In genomic region chr19:13951799-13952153, GRCh38 we compare ENCODE assay signal across 8 cellular contexts. TPM values are rescaled to one million over a fixed set of nuclear protein-coding genes. Genes with fewer than 3 reads are reported as not detected.
DNase-seq lines count a peak whose midpoint lies in the region; ATAC-seq and TF ChIP-seq lines count a peak whose summit lies in the region.

No MANE protein-coding gene starts in this region.

- TF ChIP-seq CTCF in IMR-90 (conservative IDR thresholded peaks at IDR 0.05; ENCODE audit: low read depth, low read length) (no peak), dorsolateral prefrontal cortex (IDR thresholded peaks at IDR 0.05 in 54 of 56, conservative IDR thresholded peaks at IDR 0.05 in 2 of 56; ENCODE audit: low read depth in 1 of 56, partially characterized antibody in 56 of 56) (peak in 1 of 56 donors; percentile 26), progenitor cell of endocrine pancreas (IDR thresholded peaks at IDR 0.05; ENCODE audit: unreplicated experiment) (no peak)

- peak overlapping the region; percentile 88 for H3K27ac Mint-ChIP-seq in progenitor cell of endocrine pancreas

- peak overlapping the region; percentile 86 for H3K4me3 Mint-ChIP-seq in progenitor cell of endocrine pancreas (ENCODE audit: low read depth)

- H3K36me3 ChIP-seq in IMR-90 (ENCODE audit: control insufficient read depth, insufficient read depth, low read length), result peaks cover 17% of the 10 kb centered on the region

- no peak overlapping the region for H3K14ac ChIP-seq in IMR-90 (replicated peaks; ENCODE audit: low read depth, low read length)

- H3K79me1 ChIP-seq in IMR-90 (ENCODE audit: low read depth in 1 of 2, low read length in 2 of 2), result peaks cover 13 to 31% of the 10 kb centered on the region in 2 experiments

- 18% methylated on average over 14 of the region's 20 CpGs; no CpG with 5 or more reads in 1 of the 2 experiments for WGBS in IMR-90 (ENCODE audit: extremely low coverage in 2 of 2, insufficient read length in 1 of 2), 2 experiments

- TF ChIP-seq POLR2A in IMR-90 (IDR thresholded peaks at IDR 0.05; ENCODE audit: low read depth, low read length), result no peak; the same call in 1 of the 2 replicates

- DNase-seq in IMR-90, result no peak
- DNase-seq in dorsolateral prefrontal cortex, result no peak
- no peak for DNase-seq in progenitor cell of endocrine pancreas (ENCODE audit: low spot score, unreplicated experiment)
- DNase-seq in NK-92 (lab: John Stamatoyannopoulos, UW; ENCODE audit: unreplicated experiment), result no peak
- no peak for DNase-seq in stimulated activated CD4-positive, alpha-beta T cell treated with anti-CD3 and anti-CD28 coated beads, Interleukin-4, amount 100 ng/mL, for 4 hours
- DNase-seq in dedifferentiated amniotic fluid mesenchymal stem cell (ENCODE audit: extremely low spot score), result no peak

- H3K4me1 ChIP-seq in IMR-90 (ENCODE audit: control insufficient read depth, insufficient read depth, low read length), result peaks cover 3% of the 10 kb centered on the region; the same call in 1 of the 2 replicates

- H2BK120ac ChIP-seq in IMR-90 (ENCODE audit: low read depth, low read length), result no peak overlapping the region

- 0 out of 2 replicates have a peak, but pooled peaks cover 4% of the 10 kb centered on the region for H3K9me1 ChIP-seq in IMR-90 (ENCODE audit: insufficient read depth, low read length)

- no peak overlapping the region for H3K9ac ChIP-seq in IMR-90 (ENCODE audit: low read depth, low read length)

- H3K56ac ChIP-seq in IMR-90 (ENCODE audit: extremely low read depth, insufficient read depth, low read length), result no peak overlapping the region

- H3K4me3 ChIP-seq in IMR-90 (ENCODE audit: insufficient read depth, low read depth, low read length), result peak overlapping the region; percentile 55
- H3K4me3 ChIP-seq in dorsolateral prefrontal cortex, result peak overlapping the region; percentile 40 to 86 (median 76)

- peaks cover 5% of the 10 kb centered on the region for H3K4me1 Mint-ChIP-seq in progenitor cell of endocrine pancreas (ENCODE audit: low read depth)

- peak overlapping the region; percentile 83 for H2AK9ac ChIP-seq in IMR-90 (replicated peaks; ENCODE audit: low read depth, low read length, poor library complexity)

- no peaks in the 10 kb centered on the region for H3K27me3 Mint-ChIP-seq in progenitor cell of endocrine pancreas

- ATAC-seq in GM18519 (IDR thresholded peaks at IDR 0.05; ENCODE audit: low FRiP score, unreplicated experiment) (peak; percentile 5), IMR-90 (ENCODE audit: low read depth) (no peak), HG02885 (IDR thresholded peaks at IDR 0.05; ENCODE audit: poor library complexity, unreplicated experiment) (no peak)

- TF ChIP-seq RAD21 in IMR-90 (IDR thresholded peaks at IDR 0.05; ENCODE audit: low read length), result no peak

- no peak overlapping the region for H2AK5ac ChIP-seq in IMR-90 (ENCODE audit: low read depth, low read length)

- intact Hi-C loops in IMR-90 (cut with micrococcal nuclease), result loop anchor here (2.0 kb wide), 1 partner anchor 71 kb away; no protein-coding TSS in a partner anchor
- intact Hi-C loops in dorsolateral prefrontal cortex (cut with DNase I), result loop anchor here (5.0 to 10.0 kb wide), 4 partner anchors 53 to 121 kb away; partner anchors contain the start of genes RFX1 (in 2 of the 2) and MISP3 (in 1 of the 2)

- H3K27ac ChIP-seq in IMR-90 (ENCODE audit: insufficient read depth, low read length), result no peak overlapping the region
- H3K27ac ChIP-seq in dorsolateral prefrontal cortex, result peak overlapping the region in 36 of 59 donors; percentile 22 to 94 (median 64)

- dilution Hi-C loops in IMR-90 (cut with HindIII; ENCODE audit: low sequenced_read_pairs, unreplicated experiment), result no loop called here

- H3K36me3 Mint-ChIP-seq in progenitor cell of endocrine pancreas (ENCODE audit: insufficient read depth), result no peaks in the 10 kb centered on the region

- in situ Hi-C loops in IMR-90 (cut with MboI; ENCODE audit: low sequenced_read_pairs), result no loop called here

- H4K20me1 ChIP-seq in IMR-90 (ENCODE audit: insufficient read depth, low read length), result peaks cover 12% of the 10 kb centered on the region

- H4K8ac ChIP-seq in IMR-90 (ENCODE audit: low read depth in 2 of 2, low read length in 2 of 2), result peak overlapping the region in 1 of 2 experiments; percentile 74; a peak in 2 of 4 replicates

- H3K4me2 ChIP-seq in IMR-90 (ENCODE audit: low read depth, low read length), result peak overlapping the region; percentile 84

- peak overlapping the region; percentile 99 for H2AFZ ChIP-seq in IMR-90 (replicated peaks; ENCODE audit: low read length, poor library complexity)

- no peak overlapping the region for H3K23ac ChIP-seq in IMR-90 (ENCODE audit: low read depth, low read length)

- no peak overlapping the region for H4K5ac ChIP-seq in IMR-90 (ENCODE audit: low read depth, low read length)

- POLR2A ChIA-PET in IMR-90 (lab: Charles Lee; ENCODE audit: unreplicated experiment), result no interaction called here

- CTCF ChIA-PET in IMR-90 (lab: Yijun Ruan, JAX), result interaction anchor here (1.1 to 2.4 kb wide), 2 partner anchors 9 to 13 kb away, joined by 6 to 8 read pairs; partner anchors contain the start of gene PODNL1

- no peak overlapping the region for H3K4ac ChIP-seq in IMR-90 (ENCODE audit: low read depth, low read length)

- no peaks in the 10 kb centered on the region for H3K9me3 ChIP-seq in IMR-90 (ENCODE audit: control insufficient read depth, insufficient read depth, low read length)

- no TSS peak for BruUV-seq in IMR-90 (replicated peaks; lab: Mats Ljungman, UMichigan)

- H2BK5ac ChIP-seq in IMR-90 (ENCODE audit: low read depth, low read length, poor library complexity, severe bottlenecking), result no peak overlapping the region

- no peak overlapping the region for H2BK15ac ChIP-seq in IMR-90 (ENCODE audit: low read depth, low read length)

- no peak overlapping the region for H2BK20ac ChIP-seq in IMR-90 (ENCODE audit: low read depth, low read length)

- no peak overlapping the region for H4K91ac ChIP-seq in IMR-90 (ENCODE audit: insufficient read depth, low read depth, low read length)

- H3K18ac ChIP-seq in IMR-90 (ENCODE audit: low read depth, low read length), result no peak overlapping the region

- no peaks in the 10 kb centered on the region for H3K27me3 ChIP-seq in IMR-90 (ENCODE audit: control insufficient read depth, insufficient read depth, low read length)
- no peaks in the 10 kb centered on the region for H3K27me3 ChIP-seq in dorsolateral prefrontal cortex

- H3K9me3 Mint-ChIP-seq in progenitor cell of endocrine pancreas (ENCODE audit: low read depth), result no peaks in the 10 kb centered on the region

TF ChIP-seq in IMR-90, 13 proteins besides CTCF, POLR2A, EP300 and RAD21 (continues in another document):
- TF ChIP-seq BHLHE40 (IDR thresholded peaks at IDR 0.05; ENCODE audit: low read depth, low read length), result no peak
- TF ChIP-seq, protein P1, sequence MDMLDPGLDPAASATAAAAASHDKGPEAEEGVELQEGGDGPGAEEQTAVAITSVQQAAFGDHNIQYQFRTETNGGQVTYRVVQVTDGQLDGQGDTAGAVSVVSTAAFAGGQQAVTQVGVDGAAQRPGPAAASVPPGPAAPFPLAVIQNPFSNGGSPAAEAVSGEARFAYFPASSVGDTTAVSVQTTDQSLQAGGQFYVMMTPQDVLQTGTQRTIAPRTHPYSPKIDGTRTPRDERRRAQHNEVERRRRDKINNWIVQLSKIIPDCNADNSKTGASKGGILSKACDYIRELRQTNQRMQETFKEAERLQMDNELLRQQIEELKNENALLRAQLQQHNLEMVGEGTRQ (IDR thresholded peaks at IDR 0.05; ENCODE audit: low read depth, low read length), result no peak
- no peak for TF ChIP-seq RFX5 (IDR thresholded peaks at IDR 0.05; ENCODE audit: low read depth, low read length)

RNA-seq across cellular contexts. Expression of gene DCAF15, which starts 0.5 kb away (rescaled TPM):
- 6.8 and 7.5 TPM in 2 replicates for total RNA-seq in IMR-90 (2012; rRNA removed)
- polyA plus RNA-seq in IMR-90 (2012; rRNA removed), result 31.0 and 31.9 TPM in 2 replicates
- 12.6 and 27.6 TPM in 2 replicates for polyA plus RNA-seq in IMR-90 (2012; cell fraction: cytosol; rRNA removed)
- polyA plus RNA-seq in IMR-90 (2012; cell fraction: nucleus; rRNA removed; ENCODE audit: low replicate concordance), result 116 and 298 TPM in 2 replicates
- total RNA-seq in dorsolateral prefrontal cortex, result 10 to 100 TPM; 12.2 to 26.7 (median 17.6) TPM
- 57.3 and 65.5 TPM in 2 replicates for total RNA-seq in progenitor cell of endocrine pancreas

RNA-seq across cellular contexts. Expression of gene PODNL1, which starts 13.6 kb away (rescaled TPM):
- under 0.01 TPM in 2 replicates for total RNA-seq in IMR-90 (2012; rRNA removed)
- 2.3 and 2.4 TPM in 2 replicates for polyA plus RNA-seq in IMR-90 (2012; rRNA removed)
- polyA plus RNA-seq in IMR-90 (2012; cell fraction: cytosol; rRNA removed), result 4.0 and 5.7 TPM in 2 replicates
- polyA plus RNA-seq in IMR-90 (2012; cell fraction: nucleus; rRNA removed; ENCODE audit: low replicate concordance), result 2.6 and 6.9 TPM in 2 replicates
- total RNA-seq in dorsolateral prefrontal cortex, result 1 to 10 TPM in 109 of 120 experiments, under 1 TPM in 9, not detected in 2; 0.41 to 9.2 (median 2.3) TPM
- not detected in 2 replicates for total RNA-seq in progenitor cell of endocrine pancreas

RNA-seq across cellular contexts. Expression of gene CC2D1A, which starts 45.8 kb away (rescaled TPM):
- total RNA-seq in IMR-90 (2012; rRNA removed), result 3.9 and 4.1 TPM in 2 replicates
- polyA plus RNA-seq in IMR-90 (2012; rRNA removed), result 12.4 and 14.7 TPM in 2 replicates
- 13.0 and 18.1 TPM in 2 replicates for polyA plus RNA-seq in IMR-90 (2012; cell fraction: cytosol; rRNA removed)
- 70.8 and 113 TPM in 2 replicates for polyA plus RNA-seq in IMR-90 (2012; cell fraction: nucleus; rRNA removed; ENCODE audit: low replicate concordance)
- total RNA-seq in dorsolateral prefrontal cortex, result 100 to 1,000 TPM in 8 of 120 experiments, 10 to 100 TPM in 112; 50.4 to 138 (median 75.1) TPM
- total RNA-seq in progenitor cell of endocrine pancreas, result 69.4 and 74.0 TPM in 2 replicates

RNA-seq across cellular contexts. Expression of gene BRME1, which starts 45.9 kb away (rescaled TPM):
- 0.18 and 0.28 TPM in 2 replicates for total RNA-seq in IMR-90 (2012; rRNA removed)
- 0.38 and 0.56 TPM in 2 replicates for polyA plus RNA-seq in IMR-90 (2012; rRNA removed)
- polyA plus RNA-seq in IMR-90 (2012; cell fraction: cytosol; rRNA removed), result 0.03 and 0.48 TPM in 2 replicates
- polyA plus RNA-seq in IMR-90 (2012; cell fraction: nucleus; rRNA removed; ENCODE audit: low replicate concordance), result 0.92 and 1.6 TPM in 2 replicates
- 10 to 100 TPM in 23 of 120 experiments, 1 to 10 TPM in 97; 2.8 to 13.5 (median 8.1) TPM for total RNA-seq in dorsolateral prefrontal cortex
- 6.1 and 8.9 TPM in 2 replicates for total RNA-seq in progenitor cell of endocrine pancreas

RNA-seq across cellular contexts. Expression of gene RFX1, which starts 54.3 kb away (rescaled TPM):
- total RNA-seq in IMR-90 (2012; rRNA removed), result 0.36 and 0.83 TPM in 2 replicates
- 3.1 TPM in 2 replicates for polyA plus RNA-seq in IMR-90 (2012; rRNA removed)
- 1.9 and 3.0 TPM in 2 replicates for polyA plus RNA-seq in IMR-90 (2012; cell fraction: cytosol; rRNA removed)
- 6.2 and 20.2 TPM in 2 replicates for polyA plus RNA-seq in IMR-90 (2012; cell fraction: nucleus; rRNA removed; ENCODE audit: low replicate concordance)
- 10 to 100 TPM in 109 of 120 experiments, 1 to 10 TPM in 11; 7.9 to 26.0 (median 14.0) TPM for total RNA-seq in dorsolateral prefrontal cortex
- total RNA-seq in progenitor cell of endocrine pancreas, result 26.5 and 30.6 TPM in 2 replicates

Comparison
In these comparisons a context has a peak if more than half of its experiments do, and no peak if none do; other contexts are left out.
1. RNA of gene CC2D1A, which starts 45.8 kb away (total RNA-seq): 50.4 to 138 TPM in dorsolateral prefrontal cortex and 69.4 to 74.0 TPM in progenitor cell of endocrine pancreas; 3.9 to 4.1 TPM in IMR-90; every median in the first group is over 10 times any median in the second.